8 cellular contexts compared by ENCODE assay signal in genomic region chr9:92716557-92716956, GRCh38. TPM values are rescaled to one million over a fixed set of nuclear protein-coding genes. Genes with fewer than 3 reads are reported as not detected.
DNase-seq lines count a peak whose midpoint lies in the region; ATAC-seq, FAIRE-seq and TF ChIP-seq lines count a peak whose summit lies in the region.

No MANE protein-coding gene starts in this region.

- no peak overlapping the region for H3K27ac Mint-ChIP-seq in astrocyte (ENCODE audit: unreplicated experiment)

- H3K4me3 Mint-ChIP-seq in astrocyte (ENCODE audit: unreplicated experiment): no peak overlapping the region

- H3K79me2 ChIP-seq in astrocyte (ENCODE audit: insufficient read depth, low read length): no peaks in the 10 kb centered on the region

- H2AFZ ChIP-seq in astrocyte (ENCODE audit: low read depth, low read length): no peak overlapping the region

- H3K4me1 ChIP-seq in astrocyte (ENCODE audit: insufficient read depth, low read length): no peaks in the 10 kb centered on the region

- H3K9me3 ChIP-seq in astrocyte (ENCODE audit: insufficient read depth, low read depth, low read length): no peaks in the 10 kb centered on the region

- peaks cover 6% of the 10 kb centered on the region for H3K4me1 Mint-ChIP-seq in astrocyte (ENCODE audit: low read depth, unreplicated experiment)

- ATAC-seq in HG02981 (IDR thresholded peaks at IDR 0.05; ENCODE audit: unreplicated experiment): no peak
- no peak for ATAC-seq in GM21529 (IDR thresholded peaks at IDR 0.05; ENCODE audit: unreplicated experiment)

- H3K27me3 Mint-ChIP-seq in astrocyte (ENCODE audit: low read depth, unreplicated experiment): no peaks in the 10 kb centered on the region

- H3K4me3 ChIP-seq in astrocyte (ENCODE audit: insufficient read depth, low read depth, low read length): no peak overlapping the region

- no peak overlapping the region for H3K9ac ChIP-seq in astrocyte (ENCODE audit: low read length)

- no peaks in the 10 kb centered on the region for H3K27me3 ChIP-seq in astrocyte (ENCODE audit: insufficient read depth, low read length)

- CTCF ChIA-PET in GM10248 (lab: Yijun Ruan, JAX): interaction anchor here (0.6 to 10.9 kb wide), 27 partner anchors 10 to 582 kb away, joined by 3 to 191 read pairs (median 4); partner anchors contain the start of genes BICD2 and IPPK

- H3K4me2 ChIP-seq in astrocyte (ENCODE audit: low read length): no peak overlapping the region

- FAIRE-seq in astrocyte (lab: Jason Lieb, UNC): no peak

- H3K9me3 Mint-ChIP-seq in astrocyte (ENCODE audit: unreplicated experiment): no peaks in the 10 kb centered on the region

- H3K36me3 ChIP-seq in astrocyte (ENCODE audit: insufficient read depth, low read length): peaks cover 30% of the 10 kb centered on the region

- peaks cover 47% of the 10 kb centered on the region for H4K20me1 ChIP-seq in astrocyte (ENCODE audit: insufficient read depth, low read length)

- POLR2A ChIA-PET in GM10248 (lab: Yijun Ruan, JAX): interaction anchor here (1.3 kb wide), 1 partner anchor 47 kb away, joined by 3 read pairs; the partner anchor contains the start of gene IPPK

- peak; percentile 88 for TF ChIP-seq CTCF in GM10248 (IDR thresholded peaks at IDR 0.05; ENCODE audit: control extremely low read depth, extremely low read depth, low read depth, missing control alignments)
- peak; percentile 71 for TF ChIP-seq CTCF in astrocyte (IDR thresholded peaks at IDR 0.05; ENCODE audit: insufficient read depth, low read depth, low read length)

- H3K27ac ChIP-seq in astrocyte (ENCODE audit: low read depth, low read length): no peak overlapping the region

- peaks cover 20% of the 10 kb centered on the region for H3K36me3 Mint-ChIP-seq in astrocyte (ENCODE audit: low read depth, unreplicated experiment)

- DNase-seq in GM10248 (ENCODE audit: extremely low spot score) (peak; percentile 84), HS-27A (ENCODE audit: low read depth) (peak; percentile 7), T-helper 1 cell (peak; percentile 50 to 81 (median 59)), astrocyte (ENCODE audit: low read depth) (no peak), iPS-NIHi7 (ENCODE audit: extremely low spot score) (peak; percentile 93)
- peak; percentile 77 for DNase-seq in stimulated activated CD4-positive, alpha-beta T cell treated with anti-CD3 and anti-CD28 coated beads, Interleukin-1b, Interleukin-23, amount 100 ng/mL, for 48 hours

RNA-seq across cellular contexts. Expression of gene IPPK, which starts 46.6 kb away (rescaled TPM):
- total RNA-seq in astrocyte: 11.3 and 14.1 TPM in 2 replicates

RNA-seq across cellular contexts. Expression of gene BICD2, which starts 48.1 kb away (rescaled TPM):
- 45.9 and 48.2 TPM in 2 replicates for total RNA-seq in astrocyte
